23 cellular contexts compared by ENCODE assay signal in the genomic region with DNA sequence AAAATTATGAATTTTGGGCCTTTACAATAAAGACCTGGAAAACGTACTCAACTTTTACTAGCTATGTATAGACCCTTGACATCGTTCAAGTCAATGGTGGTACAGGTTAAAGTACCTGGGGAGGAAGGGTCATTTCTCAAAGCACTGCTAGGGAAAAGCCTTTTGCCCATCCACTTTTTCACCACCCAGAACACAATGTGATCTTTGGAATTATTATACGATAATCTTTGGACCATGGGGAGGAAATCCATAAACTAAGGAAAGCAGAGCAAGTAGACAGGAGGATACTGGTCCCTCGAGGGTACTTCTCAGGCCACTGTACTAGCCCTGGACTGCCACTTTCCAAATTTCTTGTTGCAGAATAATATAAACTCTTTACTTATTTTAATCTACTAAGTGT. TPM values are rescaled to one million over a fixed set of nuclear protein-coding genes. Genes with fewer than 3 reads are reported as not detected.
A peak's percentile ranks its signal among the peaks of the same experiment; 100 is the strongest.
DNase-seq lines count a peak whose midpoint lies in the region; ATAC-seq and TF ChIP-seq lines count a peak whose summit lies in the region.
"Had no signal": no experiment of that assay in that cellular context is flagged by ENCODE, and none has a peak within 500 bp of the region (broad histone marks: within the 10 kb centered on the region; RNA-seq: fewer than 3 reads in every experiment).

No MANE protein-coding gene starts in this region.

- H3K79me2 ChIP-seq in hepatocyte, result peaks cover 98% of the 10 kb centered on the region

- DNase-seq in activated naive CD4-positive, alpha-beta T cell treated with anti-CD3 and anti-CD28 coated beads, Interleukin-2, amount 50 U/mL, for 16 hours, result no peak
- no peak for DNase-seq in hepatocyte (ENCODE audit: low spot score)
- no peak for DNase-seq in mucosa of descending colon
- DNase-seq in NCI-H69 (lab: John Stamatoyannopoulos, UW), result no peak
- no peak for DNase-seq in omental fat pad (ENCODE audit: low spot score)
- no peak for DNase-seq in SJCRH30
- no peak for DNase-seq in NCI-H524 treated with DMSO at 0.1 percent for 48 hours (lab: John Stamatoyannopoulos, UW)
- DNase-seq: 8988T; CD4-positive, CD25-positive, alpha-beta regulatory T cell; HFFc6; KBM-7; MV-4-11; NCI-H1105; NCI-H1436 treated with DMSO at 0.1 percent for 48 hours; NCI-H1930; NCI-H2107; NCI-H526; Right ventricle myocardium superior; RPMI8226 had no signal

- no peaks in the 10 kb centered on the region for H3K9me2 ChIP-seq in hepatocyte (replicated peaks; ENCODE audit: insufficient read depth)

- H3K4me1 ChIP-seq in hepatocyte (ENCODE audit: insufficient read depth) (peaks cover 9% of the 10 kb centered on the region), mucosa of descending colon (ENCODE audit: low read depth) (peaks cover 14% of the 10 kb centered on the region), SJCRH30 (no peaks in the 10 kb centered on the region)
- H3K4me1 ChIP-seq: HAP-1 had no signal

- H3K4me3 ChIP-seq in hepatocyte, result no peak overlapping the region
- no peak overlapping the region for H3K4me3 ChIP-seq in mucosa of descending colon
- no peak overlapping the region for H3K4me3 ChIP-seq in SJCRH30
- H3K4me3 ChIP-seq: BLaER1, GM23338, HAP-1 had no signal

- no peaks in the 10 kb centered on the region for H3K9me3 Mint-ChIP-seq in activated naive CD4-positive, alpha-beta T cell treated with anti-CD3 and anti-CD28 coated beads, Interleukin-2, amount 50 U/mL, for 24 hours
- H3K9me3 Mint-ChIP-seq: GM23338, HFFc6 had no signal

- ATAC-seq in mucosa of descending colon, result peak; percentile 27
- no peak for ATAC-seq in omental fat pad (ENCODE audit: low FRiP score)
- ATAC-seq: GM23338 had no signal

- no peak overlapping the region for H2AFZ ChIP-seq in hepatocyte
- H2AFZ ChIP-seq: GM23338 had no signal

- peaks cover 49% of the 10 kb centered on the region for H4K20me1 ChIP-seq in hepatocyte (ENCODE audit: insufficient read depth, poor library complexity, severe bottlenecking)

- H3K27me3 ChIP-seq in hepatocyte (no peaks in the 10 kb centered on the region), SJCRH30 (no peaks in the 10 kb centered on the region)
- H3K27me3 ChIP-seq: BLaER1 had no signal

- intact Hi-C loops in mucosa of descending colon (cut with DNase I, micrococcal nuclease), result no loop called here

- no peaks in the 10 kb centered on the region for H3K27me3 Mint-ChIP-seq in activated naive CD4-positive, alpha-beta T cell treated with anti-CD3 and anti-CD28 coated beads, Interleukin-2, amount 50 U/mL, for 24 hours
- H3K27me3 Mint-ChIP-seq: CD4-positive, CD25-positive, alpha-beta regulatory T cell had no signal

- H3K4me3 Mint-ChIP-seq in activated naive CD4-positive, alpha-beta T cell treated with anti-CD3 and anti-CD28 coated beads, Interleukin-2, amount 50 U/mL, for 24 hours, result no peak overlapping the region
- H3K4me3 Mint-ChIP-seq: GM23338, HFFc6 had no signal

- peak overlapping the region; percentile 46 for H3K27ac Mint-ChIP-seq in activated naive CD4-positive, alpha-beta T cell treated with anti-CD3 and anti-CD28 coated beads, Interleukin-2, amount 50 U/mL, for 24 hours
- H3K27ac Mint-ChIP-seq: GM23338 had no signal

- peaks cover 69% of the 10 kb centered on the region for H3K4me1 Mint-ChIP-seq in activated naive CD4-positive, alpha-beta T cell treated with anti-CD3 and anti-CD28 coated beads, Interleukin-2, amount 50 U/mL, for 24 hours

- no peak overlapping the region for H3K27ac ChIP-seq in hepatocyte
- H3K27ac ChIP-seq in SJCRH30, result no peak overlapping the region
- H3K27ac ChIP-seq: BLaER1 had no signal

- H3K4me2 ChIP-seq in hepatocyte, result peak overlapping the region; percentile 23
- H3K4me2 ChIP-seq: BLaER1, GM23338 had no signal

- TF ChIP-seq CTCF in hepatocyte (IDR thresholded peaks at IDR 0.05; ENCODE audit: poor library complexity), result no peak
- no peak for TF ChIP-seq CTCF in mucosa of descending colon (IDR thresholded peaks at IDR 0.05)
- TF ChIP-seq CTCF in omental fat pad (IDR thresholded peaks at IDR 0.05), result no peak

- 81% methylated on average over 4 of the region's 4 CpGs for WGBS in hepatocyte (ENCODE audit: low lambda C conversion rate, missing lambda C conversion rate)

- H3K36me3 Mint-ChIP-seq in activated naive CD4-positive, alpha-beta T cell treated with anti-CD3 and anti-CD28 coated beads, Interleukin-2, amount 50 U/mL, for 24 hours, result no peaks in the 10 kb centered on the region

- no peaks in the 10 kb centered on the region for H3K36me3 ChIP-seq in hepatocyte (replicated peaks; ENCODE audit: insufficient read depth, low read depth)
- H3K36me3 ChIP-seq in mucosa of descending colon (ENCODE audit: low read depth), result no peaks in the 10 kb centered on the region
- H3K36me3 ChIP-seq in SJCRH30, result no peaks in the 10 kb centered on the region
- H3K36me3 ChIP-seq: BLaER1, HAP-1 had no signal

- H3K9me3 ChIP-seq in hepatocyte (ENCODE audit: low read depth), result no peaks in the 10 kb centered on the region
- H3K9me3 ChIP-seq in mucosa of descending colon, result no peaks in the 10 kb centered on the region
- no peaks in the 10 kb centered on the region for H3K9me3 ChIP-seq in SJCRH30 (replicated peaks)
- H3K9me3 ChIP-seq: BLaER1, HAP-1 had no signal

RNA-seq across cellular contexts. Expression of a gene that starts 39.5 kb away (rescaled TPM):
- total RNA-seq in hepatocyte, result 57.2 and 58.6 TPM in 2 replicates
- polyA plus RNA-seq in hepatocyte, result 27.7 and 29.5 TPM in 2 replicates
- total RNA-seq in mucosa of descending colon, result 10 to 100 TPM; 40.4 to 58.1 (median 43.6) TPM
- 10 to 100 TPM; 23.0 to 35.8 (median 24.1) TPM for total RNA-seq in omental fat pad
- total RNA-seq in SJCRH30 (2014; rRNA removed; shearing (Covaris generic)), result 19.4 and 20.9 TPM in 2 replicates
